In the genomic region with DNA sequence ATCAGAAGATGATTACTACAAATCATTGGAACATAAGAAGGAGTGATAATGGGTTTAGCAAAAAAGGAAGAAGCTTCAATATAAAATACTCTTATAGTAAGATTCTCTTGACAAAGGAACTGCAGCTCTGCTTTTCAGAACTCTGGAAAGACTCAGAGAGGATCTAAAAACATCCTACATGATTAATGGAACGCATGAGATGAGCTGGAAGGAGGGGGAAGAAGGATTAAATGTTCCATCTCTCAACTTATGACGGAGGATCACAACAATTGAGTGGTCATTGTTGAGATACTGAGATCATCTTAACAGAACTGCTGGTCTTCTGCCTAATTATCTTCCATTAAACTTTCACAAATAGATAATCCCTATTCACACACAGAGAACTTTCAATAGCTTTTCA, we compare ENCODE assay signal across 23 cellular contexts.
DNase-seq lines count a peak whose midpoint lies in the region; ATAC-seq, FAIRE-seq and TF ChIP-seq lines count a peak whose summit lies in the region.
"Had no signal": no experiment of that assay in that cellular context is flagged by ENCODE, and none has a peak within 500 bp of the region (broad histone marks: within the 10 kb centered on the region; RNA-seq: fewer than 3 reads in every experiment).

No MANE protein-coding gene starts in this region.

- H3K9ac ChIP-seq in astrocyte (ENCODE audit: low read length) = no peak overlapping the region
- no peak overlapping the region for H3K9ac ChIP-seq in neural progenitor cell
- H3K9ac ChIP-seq: SK-N-SH had no signal

- H3K9me3 ChIP-seq in astrocyte (ENCODE audit: insufficient read depth, low read depth, low read length) (no peaks in the 10 kb centered on the region), neural progenitor cell (ENCODE audit: low read depth) (no peaks in the 10 kb centered on the region), suprapubic skin (no peaks in the 10 kb centered on the region)
- H3K9me3 ChIP-seq: SK-N-SH had no signal

- H3K4me2 ChIP-seq in astrocyte (ENCODE audit: low read length) (no peak overlapping the region), neural progenitor cell (no peak overlapping the region)
- H3K4me2 ChIP-seq: SK-N-SH had no signal

- H3K36me3 Mint-ChIP-seq in astrocyte (ENCODE audit: low read depth, unreplicated experiment) = no peaks in the 10 kb centered on the region
- H3K36me3 Mint-ChIP-seq in neural progenitor cell = no peaks in the 10 kb centered on the region
- peaks cover 3% of the 10 kb centered on the region for H3K36me3 Mint-ChIP-seq in type B pancreatic cell

- TF ChIP-seq EP300 in suprapubic skin (IDR thresholded peaks at IDR 0.05) = no peak

- H3K4me1 Mint-ChIP-seq in astrocyte (ENCODE audit: low read depth, unreplicated experiment) (peaks cover 8% of the 10 kb centered on the region), neural progenitor cell (no peaks in the 10 kb centered on the region), type B pancreatic cell (ENCODE audit: unreplicated experiment) (no peaks in the 10 kb centered on the region)

- no peak overlapping the region for H3K4me3 Mint-ChIP-seq in astrocyte (ENCODE audit: unreplicated experiment)
- H3K4me3 Mint-ChIP-seq in neural progenitor cell = no peak overlapping the region
- H3K4me3 Mint-ChIP-seq in type B pancreatic cell = no peak overlapping the region

- no peak for TF ChIP-seq POLR2A in suprapubic skin (IDR thresholded peaks at IDR 0.05)

- DNase-seq in NCI-H82 (lab: John Stamatoyannopoulos, UW) (peak; percentile 33), NCI-H82 treated with DMSO at 0.1 percent for 48 hours (lab: John Stamatoyannopoulos, UW; ENCODE audit: unreplicated experiment) (no peak), astrocyte (ENCODE audit: low read depth) (no peak), neural progenitor cell (ENCODE audit: low spot score) (no peak), suprapubic skin (ENCODE audit: low spot score in 2 of 2) (no peak), type B pancreatic cell (ENCODE audit: extremely low spot score, unreplicated experiment) (no peak)
- no peak for DNase-seq in activated CD4-positive, alpha-beta T cell treated with anti-CD3 and anti-CD28 coated beads, Interleukin-2, amount 50 U/mL, for 48 hours
- DNase-seq: Calu3, DMS153, DND-41, H7, IMR-90, NCI-H1092 treated with DMSO at 0.1 percent for 48 hours, NCI-H1436, NCI-H187, NCI-H2081 treated with DMSO at 0.1 percent for 48 hours, NCI-H2171 treated with DMSO at 0.1 percent for 48 hours, NCI-H345, NCI-H510A treated with DMSO at 0.1 percent for 48 hours, PC-3, SK-N-SH had no signal

- H3K36me3 ChIP-seq in astrocyte (ENCODE audit: insufficient read depth, low read length) (no peaks in the 10 kb centered on the region), neural progenitor cell (no peaks in the 10 kb centered on the region), suprapubic skin (no peaks in the 10 kb centered on the region)

- H3K27me3 Mint-ChIP-seq in astrocyte (ENCODE audit: low read depth, unreplicated experiment) (no peaks in the 10 kb centered on the region), neural progenitor cell (ENCODE audit: insufficient read depth, low read depth) (peaks cover 3% of the 10 kb centered on the region), type B pancreatic cell (no peaks in the 10 kb centered on the region)

- no peak overlapping the region for H3K4me3 ChIP-seq in astrocyte (ENCODE audit: insufficient read depth, low read depth, low read length)
- H3K4me3 ChIP-seq in neural progenitor cell = no peak overlapping the region
- H3K4me3 ChIP-seq in suprapubic skin = no peak overlapping the region

- H2AFZ ChIP-seq in astrocyte (ENCODE audit: low read depth, low read length) (no peak overlapping the region), neural progenitor cell (replicated peaks) (peak overlapping the region; percentile 55)

- TF ChIP-seq CTCF in astrocyte (IDR thresholded peaks at IDR 0.05; ENCODE audit: insufficient read depth, low read depth, low read length) = no peak
- TF ChIP-seq CTCF in neural progenitor cell (IDR thresholded peaks at IDR 0.05) = no peak
- no peak for TF ChIP-seq CTCF in suprapubic skin (IDR thresholded peaks at IDR 0.05)
- no peak for TF ChIP-seq CTCF in type B pancreatic cell (conservative IDR thresholded peaks at IDR 0.05)

- H3F3A ChIP-seq in neural progenitor cell (ENCODE audit: low read depth) = no peaks in the 10 kb centered on the region

- H3K79me2 ChIP-seq in astrocyte (ENCODE audit: insufficient read depth, low read length) (no peaks in the 10 kb centered on the region), neural progenitor cell (ENCODE audit: low read depth) (no peaks in the 10 kb centered on the region)

- H4K20me1 ChIP-seq in astrocyte (ENCODE audit: insufficient read depth, low read length) (no peaks in the 10 kb centered on the region), neural progenitor cell (ENCODE audit: low read depth) (no peaks in the 10 kb centered on the region)

- H3K9me3 Mint-ChIP-seq in astrocyte (ENCODE audit: unreplicated experiment) (no peaks in the 10 kb centered on the region), neural progenitor cell (no peaks in the 10 kb centered on the region), type B pancreatic cell (peaks cover 8% of the 10 kb centered on the region)

- WGBS in suprapubic skin = 76% methylated on average over 2 of the region's 2 CpGs

- H3K27me3 ChIP-seq in astrocyte (ENCODE audit: insufficient read depth, low read length) (no peaks in the 10 kb centered on the region), neural progenitor cell (no peaks in the 10 kb centered on the region), suprapubic skin (no peaks in the 10 kb centered on the region)

- H3K27ac Mint-ChIP-seq in astrocyte (ENCODE audit: unreplicated experiment) (no peak overlapping the region), neural progenitor cell (no peak overlapping the region), type B pancreatic cell (no peak overlapping the region)

- peak; percentile 39 for FAIRE-seq in astrocyte (lab: Jason Lieb, UNC)

- ATAC-seq in HG03045 (IDR thresholded peaks at IDR 0.05; ENCODE audit: unreplicated experiment) = no peak
- ATAC-seq: PC-3 had no signal

- H3K27ac ChIP-seq in astrocyte (ENCODE audit: low read depth, low read length) (no peak overlapping the region), neural progenitor cell (no peak overlapping the region), suprapubic skin (no peak overlapping the region)
- H3K27ac ChIP-seq: 22Rv1 had no signal

- H3K4me1 ChIP-seq in astrocyte (ENCODE audit: insufficient read depth, low read length) (no peaks in the 10 kb centered on the region), neural progenitor cell (no peaks in the 10 kb centered on the region), suprapubic skin (peaks cover 9% of the 10 kb centered on the region)
